Comparison of ENCODE assay signal across 1 cellular context in the genomic region with DNA sequence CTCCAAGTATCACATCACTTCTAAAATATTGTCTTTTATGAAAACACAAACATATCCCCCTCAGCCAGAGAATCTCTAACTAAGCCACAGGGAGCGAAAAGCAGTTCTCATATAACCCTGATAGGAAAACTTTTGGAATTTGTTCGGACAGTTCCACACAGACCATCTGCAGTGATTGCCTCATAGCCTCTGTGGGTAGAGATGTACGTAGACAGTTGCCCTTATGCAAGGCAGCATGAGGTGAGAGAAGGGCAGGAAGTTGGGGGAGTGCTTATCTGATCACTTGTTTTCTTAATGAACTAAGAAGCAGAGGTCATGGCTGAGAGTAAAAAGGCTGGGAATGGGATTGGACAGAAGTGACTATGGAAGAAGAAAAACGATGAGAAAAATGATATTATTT.
A peak's percentile ranks its signal among the peaks of the same experiment; 100 is the strongest.
TF ChIP-seq lines count a peak whose summit lies in the region.

No MANE protein-coding gene starts in this region.

TF ChIP-seq in HepG2, 621 proteins besides CTCF, POLR2A, EP300 and RAD21 (continued from another document and continues in another):
- TF ChIP-seq, protein P1, sequence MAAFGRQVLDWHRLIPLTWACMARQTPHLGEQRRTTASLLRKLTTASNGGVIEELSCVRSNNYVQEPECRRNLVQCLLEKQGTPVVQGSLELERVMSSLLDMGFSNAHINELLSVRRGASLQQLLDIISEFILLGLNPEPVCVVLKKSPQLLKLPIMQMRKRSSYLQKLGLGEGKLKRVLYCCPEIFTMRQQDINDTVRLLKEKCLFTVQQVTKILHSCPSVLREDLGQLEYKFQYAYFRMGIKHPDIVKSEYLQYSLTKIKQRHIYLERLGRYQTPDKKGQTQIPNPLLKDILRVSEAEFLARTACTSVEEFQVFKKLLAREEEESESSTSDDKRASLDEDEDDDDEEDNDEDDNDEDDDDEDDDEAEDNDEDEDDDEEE (CRISPR knock-in tag; IDR thresholded peaks at IDR 0.05), result no peak
- peak in 1 of 2 experiments; percentile 95; a peak in 2 of 4 replicates for TF ChIP-seq KLF16 (CRISPR knock-in tag; IDR thresholded peaks at IDR 0.05)
- TF ChIP-seq RXRB (CRISPR knock-in tag; IDR thresholded peaks at IDR 0.05; ENCODE audit: borderline replicate concordance), result peak; percentile 100
- TF ChIP-seq, protein P2, sequence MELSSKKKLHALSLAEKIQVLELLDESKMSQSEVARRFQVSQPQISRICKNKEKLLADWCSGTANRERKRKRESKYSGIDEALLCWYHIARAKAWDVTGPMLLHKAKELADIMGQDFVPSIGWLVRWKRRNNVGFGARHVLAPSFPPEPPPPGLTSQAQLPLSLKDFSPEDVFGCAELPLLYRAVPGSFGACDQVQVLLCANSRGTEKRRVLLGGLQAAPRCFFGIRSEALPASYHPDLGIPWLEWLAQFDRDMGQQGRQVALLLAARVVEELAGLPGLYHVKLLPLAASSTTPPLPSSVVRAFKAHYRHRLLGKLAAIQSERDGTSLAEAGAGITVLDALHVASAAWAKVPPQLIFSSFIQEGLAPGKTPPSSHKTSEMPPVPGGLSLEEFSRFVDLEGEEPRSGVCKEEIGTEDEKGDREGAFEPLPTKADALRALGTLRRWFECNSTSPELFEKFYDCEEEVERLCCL (CRISPR knock-in tag; IDR thresholded peaks at IDR 0.05; ENCODE audit: borderline replicate concordance), result no peak
- TF ChIP-seq ZNF644 (CRISPR knock-in tag; IDR thresholded peaks at IDR 0.05; ENCODE audit: low read depth), result peak; percentile 95
- peak; percentile 97 for TF ChIP-seq SOX5 (CRISPR knock-in tag; IDR thresholded peaks at IDR 0.05; ENCODE audit: borderline replicate concordance)
- TF ChIP-seq, protein P3, sequence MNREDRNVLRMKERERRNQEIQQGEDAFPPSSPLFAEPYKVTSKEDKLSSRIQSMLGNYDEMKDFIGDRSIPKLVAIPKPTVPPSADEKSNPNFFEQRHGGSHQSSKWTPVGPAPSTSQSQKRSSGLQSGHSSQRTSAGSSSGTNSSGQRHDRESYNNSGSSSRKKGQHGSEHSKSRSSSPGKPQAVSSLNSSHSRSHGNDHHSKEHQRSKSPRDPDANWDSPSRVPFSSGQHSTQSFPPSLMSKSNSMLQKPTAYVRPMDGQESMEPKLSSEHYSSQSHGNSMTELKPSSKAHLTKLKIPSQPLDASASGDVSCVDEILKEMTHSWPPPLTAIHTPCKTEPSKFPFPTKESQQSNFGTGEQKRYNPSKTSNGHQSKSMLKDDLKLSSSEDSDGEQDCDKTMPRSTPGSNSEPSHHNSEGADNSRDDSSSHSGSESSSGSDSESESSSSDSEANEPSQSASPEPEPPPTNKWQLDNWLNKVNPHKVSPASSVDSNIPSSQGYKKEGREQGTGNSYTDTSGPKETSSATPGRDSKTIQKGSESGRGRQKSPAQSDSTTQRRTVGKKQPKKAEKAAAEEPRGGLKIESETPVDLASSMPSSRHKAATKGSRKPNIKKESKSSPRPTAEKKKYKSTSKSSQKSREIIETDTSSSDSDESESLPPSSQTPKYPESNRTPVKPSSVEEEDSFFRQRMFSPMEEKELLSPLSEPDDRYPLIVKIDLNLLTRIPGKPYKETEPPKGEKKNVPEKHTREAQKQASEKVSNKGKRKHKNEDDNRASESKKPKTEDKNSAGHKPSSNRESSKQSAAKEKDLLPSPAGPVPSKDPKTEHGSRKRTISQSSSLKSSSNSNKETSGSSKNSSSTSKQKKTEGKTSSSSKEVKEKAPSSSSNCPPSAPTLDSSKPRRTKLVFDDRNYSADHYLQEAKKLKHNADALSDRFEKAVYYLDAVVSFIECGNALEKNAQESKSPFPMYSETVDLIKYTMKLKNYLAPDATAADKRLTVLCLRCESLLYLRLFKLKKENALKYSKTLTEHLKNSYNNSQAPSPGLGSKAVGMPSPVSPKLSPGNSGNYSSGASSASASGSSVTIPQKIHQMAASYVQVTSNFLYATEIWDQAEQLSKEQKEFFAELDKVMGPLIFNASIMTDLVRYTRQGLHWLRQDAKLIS (CRISPR knock-in tag; IDR thresholded peaks at IDR 0.05), result no peak
- no peak for TF ChIP-seq ATRX (CRISPR knock-in tag; IDR thresholded peaks at IDR 0.05; ENCODE audit: borderline replicate concordance)
- TF ChIP-seq, protein P4, sequence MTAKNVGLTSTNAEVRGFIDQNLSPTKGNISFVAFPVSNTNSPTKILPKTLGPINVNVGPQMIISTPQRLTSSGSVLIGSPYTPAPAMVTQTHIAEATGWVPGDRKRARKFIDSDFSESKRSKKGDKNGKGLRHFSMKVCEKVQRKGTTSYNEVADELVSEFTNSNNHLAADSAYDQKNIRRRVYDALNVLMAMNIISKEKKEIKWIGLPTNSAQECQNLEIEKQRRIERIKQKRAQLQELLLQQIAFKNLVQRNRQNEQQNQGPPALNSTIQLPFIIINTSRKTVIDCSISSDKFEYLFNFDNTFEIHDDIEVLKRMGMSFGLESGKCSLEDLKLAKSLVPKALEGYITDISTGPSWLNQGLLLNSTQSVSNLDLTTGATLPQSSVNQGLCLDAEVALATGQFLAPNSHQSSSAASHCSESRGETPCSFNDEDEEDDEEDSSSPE (CRISPR knock-in tag; IDR thresholded peaks at IDR 0.05), result peak; percentile 33; the same call in 1 of the 2 replicates
- TF ChIP-seq, protein P5, sequence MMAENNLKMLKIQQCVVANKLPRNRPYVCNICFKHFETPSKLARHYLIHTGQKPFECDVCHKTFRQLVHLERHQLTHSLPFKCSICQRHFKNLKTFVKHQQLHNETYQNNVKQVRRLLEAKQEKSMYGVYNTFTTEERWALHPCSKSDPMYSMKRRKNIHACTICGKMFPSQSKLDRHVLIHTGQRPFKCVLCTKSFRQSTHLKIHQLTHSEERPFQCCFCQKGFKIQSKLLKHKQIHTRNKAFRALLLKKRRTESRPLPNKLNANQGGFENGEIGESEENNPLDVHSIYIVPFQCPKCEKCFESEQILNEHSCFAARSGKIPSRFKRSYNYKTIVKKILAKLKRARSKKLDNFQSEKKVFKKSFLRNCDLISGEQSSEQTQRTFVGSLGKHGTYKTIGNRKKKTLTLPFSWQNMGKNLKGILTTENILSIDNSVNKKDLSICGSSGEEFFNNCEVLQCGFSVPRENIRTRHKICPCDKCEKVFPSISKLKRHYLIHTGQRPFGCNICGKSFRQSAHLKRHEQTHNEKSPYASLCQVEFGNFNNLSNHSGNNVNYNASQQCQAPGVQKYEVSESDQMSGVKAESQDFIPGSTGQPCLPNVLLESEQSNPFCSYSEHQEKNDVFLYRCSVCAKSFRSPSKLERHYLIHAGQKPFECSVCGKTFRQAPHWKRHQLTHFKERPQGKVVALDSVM (CRISPR knock-in tag; IDR thresholded peaks at IDR 0.05), result peak; percentile 73
- TF ChIP-seq ZNF484 (CRISPR knock-in tag; IDR thresholded peaks at IDR 0.05; ENCODE audit: borderline replicate concordance, low read depth), result no peak
- TF ChIP-seq ZNF34 (CRISPR knock-in tag; IDR thresholded peaks at IDR 0.05; ENCODE audit: borderline replicate concordance), result no peak
- TF ChIP-seq SETDB1 (CRISPR knock-in tag; IDR thresholded peaks at IDR 0.05; ENCODE audit: borderline replicate concordance), result no peak
- TF ChIP-seq, protein P6, sequence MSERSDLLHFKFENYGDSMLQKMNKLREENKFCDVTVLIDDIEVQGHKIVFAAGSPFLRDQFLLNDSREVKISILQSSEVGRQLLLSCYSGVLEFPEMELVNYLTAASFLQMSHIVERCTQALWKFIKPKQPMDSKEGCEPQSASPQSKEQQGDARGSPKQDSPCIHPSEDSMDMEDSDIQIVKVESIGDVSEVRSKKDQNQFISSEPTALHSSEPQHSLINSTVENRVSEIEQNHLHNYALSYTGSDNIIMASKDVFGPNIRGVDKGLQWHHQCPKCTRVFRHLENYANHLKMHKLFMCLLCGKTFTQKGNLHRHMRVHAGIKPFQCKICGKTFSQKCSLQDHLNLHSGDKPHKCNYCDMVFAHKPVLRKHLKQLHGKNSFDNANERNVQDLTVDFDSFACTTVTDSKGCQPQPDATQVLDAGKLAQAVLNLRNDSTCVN (CRISPR knock-in tag; IDR thresholded peaks at IDR 0.05; ENCODE audit: borderline replicate concordance), result peak; percentile 96
- TF ChIP-seq, protein P7, sequence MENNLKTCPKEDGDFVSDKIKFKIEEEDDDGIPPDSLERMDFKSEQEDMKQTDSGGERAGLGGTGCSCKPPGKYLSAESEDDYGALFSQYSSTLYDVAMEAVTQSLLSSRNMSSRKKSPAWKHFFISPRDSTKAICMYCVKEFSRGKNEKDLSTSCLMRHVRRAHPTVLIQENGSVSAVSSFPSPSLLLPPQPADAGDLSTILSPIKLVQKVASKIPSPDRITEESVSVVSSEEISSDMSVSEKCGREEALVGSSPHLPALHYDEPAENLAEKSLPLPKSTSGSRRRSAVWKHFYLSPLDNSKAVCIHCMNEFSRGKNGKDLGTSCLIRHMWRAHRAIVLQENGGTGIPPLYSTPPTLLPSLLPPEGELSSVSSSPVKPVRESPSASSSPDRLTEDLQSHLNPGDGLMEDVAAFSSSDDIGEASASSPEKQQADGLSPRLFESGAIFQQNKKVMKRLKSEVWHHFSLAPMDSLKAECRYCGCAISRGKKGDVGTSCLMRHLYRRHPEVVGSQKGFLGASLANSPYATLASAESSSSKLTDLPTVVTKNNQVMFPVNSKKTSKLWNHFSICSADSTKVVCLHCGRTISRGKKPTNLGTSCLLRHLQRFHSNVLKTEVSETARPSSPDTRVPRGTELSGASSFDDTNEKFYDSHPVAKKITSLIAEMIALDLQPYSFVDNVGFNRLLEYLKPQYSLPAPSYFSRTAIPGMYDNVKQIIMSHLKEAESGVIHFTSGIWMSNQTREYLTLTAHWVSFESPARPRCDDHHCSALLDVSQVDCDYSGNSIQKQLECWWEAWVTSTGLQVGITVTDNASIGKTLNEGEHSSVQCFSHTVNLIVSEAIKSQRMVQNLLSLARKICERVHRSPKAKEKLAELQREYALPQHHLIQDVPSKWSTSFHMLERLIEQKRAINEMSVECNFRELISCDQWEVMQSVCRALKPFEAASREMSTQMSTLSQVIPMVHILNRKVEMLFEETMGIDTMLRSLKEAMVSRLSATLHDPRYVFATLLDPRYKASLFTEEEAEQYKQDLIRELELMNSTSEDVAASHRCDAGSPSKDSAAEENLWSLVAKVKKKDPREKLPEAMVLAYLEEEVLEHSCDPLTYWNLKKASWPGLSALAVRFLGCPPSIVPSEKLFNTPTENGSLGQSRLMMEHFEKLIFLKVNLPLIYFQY (CRISPR knock-in tag; IDR thresholded peaks at IDR 0.05; ENCODE audit: borderline replicate concordance), result no peak
- TF ChIP-seq ARID2 (CRISPR knock-in tag; IDR thresholded peaks at IDR 0.05; ENCODE audit: borderline replicate concordance), result peak; percentile 96
- TF ChIP-seq ZNF354B (CRISPR knock-in tag; IDR thresholded peaks at IDR 0.05), result no peak
- TF ChIP-seq, protein P8, sequence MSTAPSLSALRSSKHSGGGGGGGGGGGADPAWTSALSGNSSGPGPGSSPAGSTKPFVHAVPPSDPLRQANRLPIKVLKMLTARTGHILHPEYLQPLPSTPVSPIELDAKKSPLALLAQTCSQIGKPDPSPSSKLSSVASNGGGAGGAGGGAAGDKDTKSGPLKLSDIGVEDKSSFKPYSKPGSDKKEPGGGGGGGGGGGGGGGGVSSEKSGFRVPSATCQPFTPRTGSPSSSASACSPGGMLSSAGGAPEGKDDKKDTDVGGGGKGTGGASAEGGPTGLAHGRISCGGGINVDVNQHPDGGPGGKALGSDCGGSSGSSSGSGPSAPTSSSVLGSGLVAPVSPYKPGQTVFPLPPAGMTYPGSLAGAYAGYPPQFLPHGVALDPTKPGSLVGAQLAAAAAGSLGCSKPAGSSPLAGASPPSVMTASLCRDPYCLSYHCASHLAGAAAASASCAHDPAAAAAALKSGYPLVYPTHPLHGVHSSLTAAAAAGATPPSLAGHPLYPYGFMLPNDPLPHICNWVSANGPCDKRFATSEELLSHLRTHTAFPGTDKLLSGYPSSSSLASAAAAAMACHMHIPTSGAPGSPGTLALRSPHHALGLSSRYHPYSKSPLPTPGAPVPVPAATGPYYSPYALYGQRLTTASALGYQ (CRISPR knock-in tag; IDR thresholded peaks at IDR 0.05), result peak; percentile 63; the same call in 1 of the 2 replicates
- peak; percentile 100 for TF ChIP-seq GATAD2A (CRISPR knock-in tag; IDR thresholded peaks at IDR 0.05)
- TF ChIP-seq, protein P9, sequence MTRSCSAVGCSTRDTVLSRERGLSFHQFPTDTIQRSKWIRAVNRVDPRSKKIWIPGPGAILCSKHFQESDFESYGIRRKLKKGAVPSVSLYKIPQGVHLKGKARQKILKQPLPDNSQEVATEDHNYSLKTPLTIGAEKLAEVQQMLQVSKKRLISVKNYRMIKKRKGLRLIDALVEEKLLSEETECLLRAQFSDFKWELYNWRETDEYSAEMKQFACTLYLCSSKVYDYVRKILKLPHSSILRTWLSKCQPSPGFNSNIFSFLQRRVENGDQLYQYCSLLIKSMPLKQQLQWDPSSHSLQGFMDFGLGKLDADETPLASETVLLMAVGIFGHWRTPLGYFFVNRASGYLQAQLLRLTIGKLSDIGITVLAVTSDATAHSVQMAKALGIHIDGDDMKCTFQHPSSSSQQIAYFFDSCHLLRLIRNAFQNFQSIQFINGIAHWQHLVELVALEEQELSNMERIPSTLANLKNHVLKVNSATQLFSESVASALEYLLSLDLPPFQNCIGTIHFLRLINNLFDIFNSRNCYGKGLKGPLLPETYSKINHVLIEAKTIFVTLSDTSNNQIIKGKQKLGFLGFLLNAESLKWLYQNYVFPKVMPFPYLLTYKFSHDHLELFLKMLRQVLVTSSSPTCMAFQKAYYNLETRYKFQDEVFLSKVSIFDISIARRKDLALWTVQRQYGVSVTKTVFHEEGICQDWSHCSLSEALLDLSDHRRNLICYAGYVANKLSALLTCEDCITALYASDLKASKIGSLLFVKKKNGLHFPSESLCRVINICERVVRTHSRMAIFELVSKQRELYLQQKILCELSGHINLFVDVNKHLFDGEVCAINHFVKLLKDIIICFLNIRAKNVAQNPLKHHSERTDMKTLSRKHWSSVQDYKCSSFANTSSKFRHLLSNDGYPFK (CRISPR knock-in tag; IDR thresholded peaks at IDR 0.05; ENCODE audit: borderline replicate concordance), result no peak
- TF ChIP-seq ZBTB7A (CRISPR knock-in tag; IDR thresholded peaks at IDR 0.05), result peak; percentile 48; the same call in 1 of the 2 replicates
- TF ChIP-seq, protein P10, sequence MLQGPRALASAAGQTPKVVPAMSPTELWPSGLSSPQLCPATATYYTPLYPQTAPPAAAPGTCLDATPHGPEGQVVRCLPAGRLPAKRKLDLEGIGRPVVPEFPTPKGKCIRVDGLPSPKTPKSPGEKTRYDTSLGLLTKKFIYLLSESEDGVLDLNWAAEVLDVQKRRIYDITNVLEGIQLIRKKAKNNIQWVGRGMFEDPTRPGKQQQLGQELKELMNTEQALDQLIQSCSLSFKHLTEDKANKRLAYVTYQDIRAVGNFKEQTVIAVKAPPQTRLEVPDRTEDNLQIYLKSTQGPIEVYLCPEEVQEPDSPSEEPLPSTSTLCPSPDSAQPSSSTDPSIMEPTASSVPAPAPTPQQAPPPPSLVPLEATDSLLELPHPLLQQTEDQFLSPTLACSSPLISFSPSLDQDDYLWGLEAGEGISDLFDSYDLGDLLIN (CRISPR knock-in tag; IDR thresholded peaks at IDR 0.05; ENCODE audit: borderline replicate concordance), result no peak
- TF ChIP-seq ZNF790 (CRISPR knock-in tag; IDR thresholded peaks at IDR 0.05; ENCODE audit: borderline replicate concordance), result no peak
- TF ChIP-seq IRF2 (CRISPR knock-in tag; IDR thresholded peaks at IDR 0.05), result peak; percentile 97
- TF ChIP-seq KDM4B (CRISPR knock-in tag; IDR thresholded peaks at IDR 0.05), result peak; percentile 96
- no peak for TF ChIP-seq ZNF768 (CRISPR knock-in tag; IDR thresholded peaks at IDR 0.05)
- TF ChIP-seq, protein P11, sequence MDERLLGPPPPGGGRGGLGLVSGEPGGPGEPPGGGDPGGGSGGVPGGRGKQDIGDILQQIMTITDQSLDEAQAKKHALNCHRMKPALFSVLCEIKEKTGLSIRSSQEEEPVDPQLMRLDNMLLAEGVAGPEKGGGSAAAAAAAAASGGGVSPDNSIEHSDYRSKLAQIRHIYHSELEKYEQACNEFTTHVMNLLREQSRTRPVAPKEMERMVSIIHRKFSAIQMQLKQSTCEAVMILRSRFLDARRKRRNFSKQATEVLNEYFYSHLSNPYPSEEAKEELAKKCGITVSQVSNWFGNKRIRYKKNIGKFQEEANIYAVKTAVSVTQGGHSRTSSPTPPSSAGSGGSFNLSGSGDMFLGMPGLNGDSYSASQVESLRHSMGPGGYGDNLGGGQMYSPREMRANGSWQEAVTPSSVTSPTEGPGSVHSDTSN (CRISPR knock-in tag; IDR thresholded peaks at IDR 0.05), result no peak
- TF ChIP-seq, protein P12, sequence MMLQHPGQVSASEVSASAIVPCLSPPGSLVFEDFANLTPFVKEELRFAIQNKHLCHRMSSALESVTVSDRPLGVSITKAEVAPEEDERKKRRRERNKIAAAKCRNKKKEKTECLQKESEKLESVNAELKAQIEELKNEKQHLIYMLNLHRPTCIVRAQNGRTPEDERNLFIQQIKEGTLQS (CRISPR knock-in tag; IDR thresholded peaks at IDR 0.05), result peak; percentile 93
